ENCODE assay signal across 8 cellular contexts in genomic region chr1:226814751-226815496, GRCh38. TPM values are rescaled to one million over a fixed set of nuclear protein-coding genes. Genes with fewer than 3 reads are reported as not detected.
DNase-seq lines count a peak whose midpoint lies in the region; ATAC-seq and TF ChIP-seq lines count a peak whose summit lies in the region.

No MANE protein-coding gene starts in this region.

- peak overlapping the region; percentile 47 for H4K91ac ChIP-seq in mesenchymal stem cell (ENCODE audit: low read length)

- H3K27ac Mint-ChIP-seq in progenitor cell of endocrine pancreas, result no peak overlapping the region

- H2AK5ac ChIP-seq in mesenchymal stem cell (ENCODE audit: low read length, severe bottlenecking), result peak overlapping the region; percentile 34

- H2BK5ac ChIP-seq in mesenchymal stem cell (ENCODE audit: low read depth, low read length, poor library complexity, severe bottlenecking), result no peak overlapping the region

- H2BK120ac ChIP-seq in mesenchymal stem cell (ENCODE audit: low read depth, low read length), result no peak overlapping the region

- DNase-seq in Daoy (ENCODE audit: low read depth) (peak; percentile 89), NCI-H345 treated with DMSO at 0.1 percent for 48 hours (lab: John Stamatoyannopoulos, UW; ENCODE audit: unreplicated experiment) (peak; percentile 81), choroid plexus epithelial cell (ENCODE audit: low read depth) (peak; percentile 72), mesenchymal stem cell (peak; percentile 96), vagina (ENCODE audit: extremely low spot score in 2 of 2) (peak in 1 of 2 donors; percentile 97), Kasumi-1 (lab: John Stamatoyannopoulos, UW) (no peak), progenitor cell of endocrine pancreas (ENCODE audit: low spot score, unreplicated experiment) (no peak)

- WGBS in mesenchymal stem cell, result 13% methylated on average over 8 of the region's 10 CpGs

- TF ChIP-seq CTCF in choroid plexus epithelial cell (conservative IDR thresholded peaks at IDR 0.05; ENCODE audit: low read depth, low read length), result no peak
- TF ChIP-seq CTCF in vagina (IDR thresholded peaks at IDR 0.05), result no peak
- no peak for TF ChIP-seq CTCF in progenitor cell of endocrine pancreas (IDR thresholded peaks at IDR 0.05; ENCODE audit: unreplicated experiment)

- no peak overlapping the region for H3K4me3 Mint-ChIP-seq in progenitor cell of endocrine pancreas (ENCODE audit: low read depth)

- no peaks in the 10 kb centered on the region for H3K27me3 ChIP-seq in mesenchymal stem cell (ENCODE audit: control insufficient read depth in 1 of 2, insufficient read depth in 1 of 2, low read length in 2 of 2)
- H3K27me3 ChIP-seq in vagina, result no peaks in the 10 kb centered on the region

- no peak overlapping the region for H3K23ac ChIP-seq in mesenchymal stem cell (ENCODE audit: low read length in 2 of 2)

- no peaks in the 10 kb centered on the region for H3K4me1 Mint-ChIP-seq in progenitor cell of endocrine pancreas (ENCODE audit: low read depth)

- peak overlapping the region; percentile 87 for H3K9ac ChIP-seq in mesenchymal stem cell (ENCODE audit: low read length)

- no peak overlapping the region for H3K4me2 ChIP-seq in mesenchymal stem cell (ENCODE audit: low read length, poor library complexity, severe bottlenecking)

- H3K14ac ChIP-seq in mesenchymal stem cell (ENCODE audit: low read length in 2 of 2), result no peak overlapping the region

- H4K8ac ChIP-seq in mesenchymal stem cell (ENCODE audit: low read length), result no peak overlapping the region

- H2BK12ac ChIP-seq in mesenchymal stem cell (ENCODE audit: low read length in 2 of 2), result no peak overlapping the region

- H3K4ac ChIP-seq in mesenchymal stem cell (ENCODE audit: low read depth in 1 of 2, low read length in 2 of 2), result no peak overlapping the region

- peaks cover 6% of the 10 kb centered on the region for H3K27me3 Mint-ChIP-seq in progenitor cell of endocrine pancreas

- H3K36me3 Mint-ChIP-seq in progenitor cell of endocrine pancreas (ENCODE audit: insufficient read depth), result no peaks in the 10 kb centered on the region

- no peaks in the 10 kb centered on the region for H3K9me3 Mint-ChIP-seq in progenitor cell of endocrine pancreas (ENCODE audit: low read depth)

- ATAC-seq in GM21786 (IDR thresholded peaks at IDR 0.05; ENCODE audit: unreplicated experiment), result no peak

- H3K4me3 ChIP-seq in choroid plexus epithelial cell (ENCODE audit: low read depth, low read length) (no peak overlapping the region), mesenchymal stem cell (ENCODE audit: insufficient read depth in 1 of 2, low read depth in 1 of 2, low read length in 2 of 2) (peak overlapping the region in 1 of 2 experiments; percentile 16), vagina (no peak overlapping the region)

- H3K4me1 ChIP-seq in mesenchymal stem cell (ENCODE audit: control insufficient read depth, insufficient read depth, low read depth, low read length) (peaks cover 13% of the 10 kb centered on the region), vagina (peaks cover 40% of the 10 kb centered on the region)

- H3K36me3 ChIP-seq in mesenchymal stem cell (ENCODE audit: control insufficient read depth in 1 of 2, insufficient read depth in 2 of 2, low read depth in 1 of 2, low read length in 2 of 2) (no peaks in the 10 kb centered on the region), vagina (no peaks in the 10 kb centered on the region)

- peak overlapping the region; percentile 80 for H3K27ac ChIP-seq in mesenchymal stem cell (ENCODE audit: low read length, poor library complexity, severe bottlenecking)
- H3K27ac ChIP-seq in vagina, result peak overlapping the region; percentile 81

- no peaks in the 10 kb centered on the region for H3K79me1 ChIP-seq in mesenchymal stem cell (replicated peaks; ENCODE audit: low read length, poor library complexity, severe bottlenecking)

- H3K18ac ChIP-seq in mesenchymal stem cell (ENCODE audit: low read depth in 1 of 2, low read length in 2 of 2), result no peak overlapping the region

- intact Hi-C loops in vagina (cut with DNase I), result no loop called here

- no peak overlapping the region for H2AFZ ChIP-seq in mesenchymal stem cell (ENCODE audit: low read depth, low read length)

- H2BK15ac ChIP-seq in mesenchymal stem cell (ENCODE audit: low read depth, poor library complexity, severe bottlenecking), result no peak overlapping the region

- no peaks in the 10 kb centered on the region for H3K9me3 ChIP-seq in mesenchymal stem cell (ENCODE audit: control insufficient read depth, low read length)
- H3K9me3 ChIP-seq in vagina, result no peaks in the 10 kb centered on the region

- TF ChIP-seq POLR2A in vagina (IDR thresholded peaks at IDR 0.05), result no peak

RNA-seq across cellular contexts. Expression of gene PSEN2, which starts 55.5 kb away (rescaled TPM):
- 15.7 and 21.8 TPM in 2 replicates for total RNA-seq in Daoy (2014; rRNA removed; shearing (Covaris generic))
- polyA plus RNA-seq in mesenchymal stem cell (2013, experiment 1 of 2), result 10.1 TPM
- 10.1 TPM for polyA plus RNA-seq in mesenchymal stem cell (2013, experiment 2 of 2)
- 22.1 TPM for total RNA-seq in vagina
- 27.5 and 27.7 TPM in 2 replicates for total RNA-seq in progenitor cell of endocrine pancreas

Comparison
In these comparisons a context has a peak if more than half of its experiments do, and no peak if none do; other contexts are left out.
1. DNase-seq: peak in Daoy (single experiment), NCI-H345 treated with DMSO at 0.1 percent for 48 hours (single experiment), choroid plexus epithelial cell (single experiment) and mesenchymal stem cell (single experiment); none in Kasumi-1 (0 of 2) and progenitor cell of endocrine pancreas (single experiment).